14 cellular contexts compared by ENCODE assay signal in the genomic region with DNA sequence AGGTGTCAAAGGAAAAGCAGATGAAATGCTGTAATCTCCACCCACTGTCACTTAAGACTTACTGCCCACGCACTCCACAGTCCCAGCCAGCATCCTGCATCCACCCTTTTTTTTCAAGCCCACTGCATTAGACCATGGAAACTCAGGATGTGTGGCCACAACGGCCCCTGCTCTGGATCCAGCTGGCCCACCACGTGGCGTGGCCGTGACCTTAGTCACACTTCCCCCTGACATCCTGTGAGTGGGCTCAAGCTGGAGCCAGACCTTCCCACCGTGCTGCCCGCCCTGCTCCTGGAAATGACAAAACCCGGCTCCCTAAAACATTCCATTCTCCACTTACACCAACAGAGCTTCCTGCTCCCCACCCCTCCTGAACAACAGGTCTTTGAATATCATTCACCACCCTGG.
DNase-seq lines count a peak whose midpoint lies in the region; ATAC-seq, FAIRE-seq and TF ChIP-seq lines count a peak whose summit lies in the region.
"Had no signal": no experiment of that assay in that cellular context is flagged by ENCODE, and none has a peak within 500 bp of the region (broad histone marks: within the 10 kb centered on the region; RNA-seq: fewer than 3 reads in every experiment).

No MANE protein-coding gene starts in this region.

- H3K4me3 Mint-ChIP-seq in activated CD4-positive, alpha-beta T cell treated with anti-CD3 and anti-CD28 coated beads, Interleukin-2, amount 10 ng/mL, durations not matched to agents 7 days and 5 days: no peak overlapping the region
- peak overlapping the region; percentile 11 for H3K4me3 Mint-ChIP-seq in activated naive CD8-positive, alpha-beta T cell treated with anti-CD3 and anti-CD28 coated beads, Interleukin-2, amount 50 U/mL, for 24 hours
- peak overlapping the region; percentile 36 for H3K4me3 Mint-ChIP-seq in stimulated activated effector memory CD8-positive, alpha-beta T cell treated with anti-CD3 and anti-CD28 coated beads, Interleukin-12 subunit alpha, Interleukin-12 subunit beta, amount 100 ng/mL, for 72 hours

- no peak for ATAC-seq in activated naive CD8-positive, alpha-beta T cell treated with anti-CD3 and anti-CD28 coated beads, Interleukin-2, amount 50 U/mL, for 24 hours
- ATAC-seq in stimulated activated effector memory CD8-positive, alpha-beta T cell treated with anti-CD3 and anti-CD28 coated beads, Interleukin-12 subunit alpha, Interleukin-12 subunit beta, amount 100 ng/mL, for 72 hours: no peak
- no peak for ATAC-seq in pancreas

- POLR2A ChIA-PET in activated CD4-positive, alpha-beta T cell treated with anti-CD3 and anti-CD28 coated beads, Interleukin-2, amount 10 ng/mL, durations not matched to agents 7 days and 5 days (lab: Charles Lee): no interaction called here

- H3K27ac ChIP-seq in right atrium auricular region: peak overlapping the region in 1 of 2 donors; percentile 29
- H3K27ac ChIP-seq in pancreas: no peak overlapping the region
- H3K27ac ChIP-seq: cardiac muscle cell had no signal

- H3K36me3 ChIP-seq in right atrium auricular region (no peaks in the 10 kb centered on the region), pancreas (no peaks in the 10 kb centered on the region)
- H3K36me3 ChIP-seq: cardiac muscle cell had no signal

- peaks cover 25% of the 10 kb centered on the region for H3K36me3 Mint-ChIP-seq in activated CD4-positive, alpha-beta T cell treated with anti-CD3 and anti-CD28 coated beads, Interleukin-2, amount 10 ng/mL, durations not matched to agents 7 days and 5 days (ENCODE audit: low read depth)
- peaks cover 47% of the 10 kb centered on the region for H3K36me3 Mint-ChIP-seq in activated naive CD8-positive, alpha-beta T cell treated with anti-CD3 and anti-CD28 coated beads, Interleukin-2, amount 50 U/mL, for 24 hours (ENCODE audit: low read depth)
- H3K36me3 Mint-ChIP-seq in stimulated activated effector memory CD8-positive, alpha-beta T cell treated with anti-CD3 and anti-CD28 coated beads, Interleukin-12 subunit alpha, Interleukin-12 subunit beta, amount 100 ng/mL, for 72 hours: peaks cover 47% of the 10 kb centered on the region

- H3K27me3 Mint-ChIP-seq in activated CD4-positive, alpha-beta T cell treated with anti-CD3 and anti-CD28 coated beads, Interleukin-2, amount 10 ng/mL, durations not matched to agents 7 days and 5 days: no peaks in the 10 kb centered on the region
- H3K27me3 Mint-ChIP-seq in activated naive CD8-positive, alpha-beta T cell treated with anti-CD3 and anti-CD28 coated beads, Interleukin-2, amount 50 U/mL, for 24 hours: no peaks in the 10 kb centered on the region
- H3K27me3 Mint-ChIP-seq: progenitor cell of endocrine pancreas had no signal

- intact Hi-C loops in pancreas (cut with DNase I): no loop called here

- H3K9me3 ChIP-seq in right atrium auricular region: peaks cover 0 to 7% of the 10 kb centered on the region in 2 donors
- no peaks in the 10 kb centered on the region for H3K9me3 ChIP-seq in pancreas

- WGBS in pancreas, 2 donors: 57 to 62% methylated on average over 8 of the region's 8 CpGs

- H3K27me3 ChIP-seq in right atrium auricular region: no peaks in the 10 kb centered on the region
- H3K27me3 ChIP-seq in pancreas: peaks cover 0 to 19% (median 2%) of the 10 kb centered on the region in 4 donors
- H3K27me3 ChIP-seq: cardiac muscle cell had no signal

- H3K27ac Mint-ChIP-seq in activated CD4-positive, alpha-beta T cell treated with anti-CD3 and anti-CD28 coated beads, Interleukin-2, amount 10 ng/mL, durations not matched to agents 7 days and 5 days: peak overlapping the region; percentile 31
- H3K27ac Mint-ChIP-seq in activated naive CD8-positive, alpha-beta T cell treated with anti-CD3 and anti-CD28 coated beads, Interleukin-2, amount 50 U/mL, for 24 hours: peak overlapping the region; percentile 82
- peak overlapping the region; percentile 32 for H3K27ac Mint-ChIP-seq in stimulated activated effector memory CD8-positive, alpha-beta T cell treated with anti-CD3 and anti-CD28 coated beads, Interleukin-12 subunit alpha, Interleukin-12 subunit beta, amount 100 ng/mL, for 72 hours
- H3K27ac Mint-ChIP-seq: progenitor cell of endocrine pancreas had no signal

- no peaks in the 10 kb centered on the region for H3K9me3 Mint-ChIP-seq in activated CD4-positive, alpha-beta T cell treated with anti-CD3 and anti-CD28 coated beads, Interleukin-2, amount 10 ng/mL, durations not matched to agents 7 days and 5 days
- H3K9me3 Mint-ChIP-seq in activated naive CD8-positive, alpha-beta T cell treated with anti-CD3 and anti-CD28 coated beads, Interleukin-2, amount 50 U/mL, for 24 hours: no peaks in the 10 kb centered on the region
- H3K9me3 Mint-ChIP-seq in stimulated activated effector memory CD8-positive, alpha-beta T cell treated with anti-CD3 and anti-CD28 coated beads, Interleukin-12 subunit alpha, Interleukin-12 subunit beta, amount 100 ng/mL, for 72 hours: no peaks in the 10 kb centered on the region

- peaks cover 64% of the 10 kb centered on the region for H3K4me1 Mint-ChIP-seq in activated CD4-positive, alpha-beta T cell treated with anti-CD3 and anti-CD28 coated beads, Interleukin-2, amount 10 ng/mL, durations not matched to agents 7 days and 5 days
- peaks cover 73% of the 10 kb centered on the region for H3K4me1 Mint-ChIP-seq in activated naive CD8-positive, alpha-beta T cell treated with anti-CD3 and anti-CD28 coated beads, Interleukin-2, amount 50 U/mL, for 24 hours
- H3K4me1 Mint-ChIP-seq in stimulated activated effector memory CD8-positive, alpha-beta T cell treated with anti-CD3 and anti-CD28 coated beads, Interleukin-12 subunit alpha, Interleukin-12 subunit beta, amount 100 ng/mL, for 72 hours: peaks cover 17% of the 10 kb centered on the region

- TF ChIP-seq CTCF in right atrium auricular region (IDR thresholded peaks at IDR 0.05) (no peak), pancreas (IDR thresholded peaks at IDR 0.05) (no peak)

- CTCF ChIA-PET in activated CD4-positive, alpha-beta T cell treated with anti-CD3 and anti-CD28 coated beads, Interleukin-2, amount 10 ng/mL, durations not matched to agents 7 days and 5 days (lab: Charles Lee): no interaction called here

- DNase-seq in activated CD4-positive, alpha-beta T cell treated with anti-CD3 and anti-CD28 coated beads, Interleukin-2, amount 10 ng/mL, durations not matched to agents 7 days and 5 days: no peak
- no peak for DNase-seq in activated CD4-positive, alpha-beta T cell treated with anti-CD3 and anti-CD28 coated beads for 4 hours
- DNase-seq in activated naive CD8-positive, alpha-beta T cell treated with anti-CD3 and anti-CD28 coated beads, Interleukin-2, amount 50 U/mL, for 24 hours: no peak
- peak; percentile 63 for DNase-seq in right atrium auricular region (ENCODE audit: low spot score)
- DNase-seq in stimulated activated effector memory CD8-positive, alpha-beta T cell treated with anti-CD3 and anti-CD28 coated beads, Interleukin-12 subunit alpha, Interleukin-12 subunit beta, amount 100 ng/mL, for 72 hours (ENCODE audit: low spot score in 2 of 2): no peak
- DNase-seq in HuH-7.5 (ENCODE audit: low spot score): no peak
- no peak for DNase-seq in NCI-H510A (lab: John Stamatoyannopoulos, UW)
- no peak for DNase-seq in pancreas
- DNase-seq: hypothalamus; NCI-H1105; OCI-M1; stimulated activated CD8-positive, alpha-beta memory T cell treated with anti-CD3 and anti-CD28 coated beads, Interleukin-4, amount 100 ng/mL, for 48 hours had no signal

- no peaks in the 10 kb centered on the region for H3K4me1 ChIP-seq in right atrium auricular region
- H3K4me1 ChIP-seq in pancreas: no peaks in the 10 kb centered on the region

- H3K4me3 ChIP-seq in right atrium auricular region (no peak overlapping the region), pancreas (no peak overlapping the region)
- H3K4me3 ChIP-seq: cardiac muscle cell had no signal

- no peak for FAIRE-seq in pancreas (lab: Jason Lieb, UNC)

Comparison
In these comparisons a context has a peak if more than half of its experiments do, and no peak if none do; other contexts are left out.
1. H3K27ac Mint-ChIP-seq: peak in every context shown above with its lines; median percentile 82 in activated naive CD8-positive, alpha-beta T cell treated with anti-CD3 and anti-CD28 coated beads, Interleukin-2, amount 50 U/mL, for 24 hours; 32 in stimulated activated effector memory CD8-positive, alpha-beta T cell treated with anti-CD3 and anti-CD28 coated beads, Interleukin-12 subunit alpha, Interleukin-12 subunit beta, amount 100 ng/mL, for 72 hours; 31 in activated CD4-positive, alpha-beta T cell treated with anti-CD3 and anti-CD28 coated beads, Interleukin-2, amount 10 ng/mL, durations not matched to agents 7 days and 5 days.